ENCODE assay signal across 1 cellular context in the genomic region with DNA sequence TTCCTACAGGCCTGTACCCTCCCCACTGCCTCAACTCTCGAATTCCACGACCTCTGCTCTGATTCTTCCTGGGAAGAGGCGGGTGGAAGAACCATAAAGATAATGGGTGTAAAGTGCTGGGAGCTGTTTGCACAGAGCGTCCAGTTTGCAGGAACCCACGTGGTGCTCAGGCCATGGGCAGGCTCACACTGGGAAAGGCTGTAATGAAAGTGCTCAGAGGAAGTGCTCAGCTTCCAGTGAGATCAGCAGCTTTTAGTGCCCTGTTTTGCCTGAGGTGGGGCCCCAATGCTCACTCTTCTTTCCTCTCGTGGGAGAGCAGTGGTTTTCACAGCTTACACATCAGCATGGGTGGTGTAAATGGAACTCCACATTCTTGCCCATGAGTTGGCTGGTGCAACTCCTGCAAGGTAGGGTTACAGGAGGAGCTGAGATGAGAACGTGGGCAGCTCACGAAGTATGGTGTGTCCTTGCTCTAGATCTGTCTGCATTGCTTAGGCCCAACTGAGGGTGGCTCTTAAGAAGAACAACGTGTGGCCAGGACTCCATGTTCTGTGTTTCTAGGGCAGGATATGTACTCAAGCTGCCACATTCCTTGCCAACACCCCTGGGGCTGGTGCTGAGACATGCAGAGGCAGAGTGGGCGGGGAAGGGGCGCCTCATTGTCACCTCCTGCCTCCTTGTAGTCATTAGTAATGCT.
TF ChIP-seq lines count a peak whose summit lies in the region.

No MANE protein-coding gene starts in this region.

TF ChIP-seq in GM12878, 131 proteins besides CTCF, POLR2A, EP300 and RAD21:
- TF ChIP-seq SREBF1 (IDR thresholded peaks at IDR 0.05; ENCODE audit: low read length) (no peak), NR2C1 (IDR thresholded peaks at IDR 0.05) (no peak), BRCA1 (IDR thresholded peaks at IDR 0.05; ENCODE audit: low read depth, low read length) (no peak), SPI1 (IDR thresholded peaks at IDR 0.05; ENCODE audit: borderline replicate concordance, insufficient read depth, low read depth, low read length) (0 out of 2 replicates have a peak, but pooled peaks have one; percentile 10)
- TF ChIP-seq, protein P1, sequence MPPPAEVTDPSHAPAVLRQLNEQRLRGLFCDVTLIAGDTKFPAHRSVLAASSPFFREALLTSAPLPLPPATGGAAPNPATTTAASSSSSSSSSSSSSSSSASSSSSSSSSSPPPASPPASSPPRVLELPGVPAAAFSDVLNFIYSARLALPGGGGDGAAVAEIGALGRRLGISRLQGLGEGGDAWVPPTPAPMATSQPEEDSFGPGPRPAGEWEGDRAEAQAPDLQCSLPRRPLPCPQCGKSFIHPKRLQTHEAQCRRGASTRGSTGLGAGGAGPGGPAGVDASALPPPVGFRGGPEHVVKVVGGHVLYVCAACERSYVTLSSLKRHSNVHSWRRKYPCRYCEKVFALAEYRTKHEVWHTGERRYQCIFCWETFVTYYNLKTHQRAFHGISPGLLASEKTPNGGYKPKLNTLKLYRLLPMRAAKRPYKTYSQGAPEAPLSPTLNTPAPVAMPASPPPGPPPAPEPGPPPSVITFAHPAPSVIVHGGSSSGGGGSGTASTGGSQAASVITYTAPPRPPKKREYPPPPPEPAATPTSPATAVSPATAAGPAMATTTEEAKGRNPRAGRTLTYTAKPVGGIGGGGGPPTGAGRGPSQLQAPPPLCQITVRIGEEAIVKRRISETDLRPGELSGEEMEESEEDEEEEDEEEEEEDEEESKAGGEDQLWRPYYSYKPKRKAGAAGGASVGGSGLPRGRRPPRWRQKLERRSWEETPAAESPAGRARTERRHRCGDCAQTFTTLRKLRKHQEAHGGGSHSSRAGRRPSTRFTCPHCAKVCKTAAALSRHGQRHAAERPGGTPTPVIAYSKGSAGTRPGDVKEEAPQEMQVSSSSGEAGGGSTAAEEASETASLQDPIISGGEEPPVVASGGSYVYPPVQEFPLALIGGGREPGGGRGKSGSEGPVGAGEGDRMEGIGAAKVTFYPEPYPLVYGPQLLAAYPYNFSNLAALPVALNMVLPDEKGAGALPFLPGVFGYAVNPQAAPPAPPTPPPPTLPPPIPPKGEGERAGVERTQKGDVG (CRISPR knock-in tag; IDR thresholded peaks at IDR 0.05) = no peak
